Comparison of ENCODE assay signal across 17 cellular contexts in the genomic region with DNA sequence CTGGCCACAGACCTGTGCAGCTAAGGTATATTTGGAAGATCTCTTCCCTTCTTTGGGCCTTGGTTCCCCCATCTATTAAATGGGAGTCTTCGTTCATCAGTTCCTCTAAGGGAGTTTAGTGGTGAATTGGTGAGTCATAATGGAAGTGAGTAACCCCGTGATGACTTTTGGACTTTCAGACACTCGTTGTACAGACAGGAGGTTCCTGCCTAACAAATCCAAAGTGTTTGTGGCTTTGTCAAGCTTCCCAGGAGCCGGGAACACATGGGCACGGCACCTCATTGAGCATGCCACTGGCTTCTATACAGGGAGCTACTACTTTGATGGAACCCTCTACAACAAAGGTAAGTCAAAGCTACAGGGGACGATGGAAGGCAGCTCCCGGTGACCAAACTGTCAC. TPM values are rescaled to one million over a fixed set of nuclear protein-coding genes. Genes with fewer than 3 reads are reported as not detected.
A peak's percentile ranks its signal among the peaks of the same experiment; 100 is the strongest.
DNase-seq lines count a peak whose midpoint lies in the region; ATAC-seq and TF ChIP-seq lines count a peak whose summit lies in the region.
"Had no signal": no experiment of that assay in that cellular context is flagged by ENCODE, and none has a peak within 500 bp of the region (broad histone marks: within the 10 kb centered on the region; RNA-seq: fewer than 3 reads in every experiment).

No MANE protein-coding gene starts in this region.

- in situ Hi-C loops in ACHN (cut with HindIII; ENCODE audit: low pct_ligation_motif_present, low pct_unique_long_range_greater_than_20kb, low sequenced_read_pairs), result no loop called here

- CTCF ChIA-PET in RWPE1 (lab: Yijun Ruan, JAX), result no interaction called here

- H3K27ac ChIP-seq in RWPE1, result no peak overlapping the region
- H3K27ac ChIP-seq: neutrophil, tibial nerve had no signal

- DNase-seq in ACHN (peak; percentile 56), GM19240 (ENCODE audit: insufficient read length, low spot score) (peak; percentile 28), RWPE1 (ENCODE audit: low spot score) (peak; percentile 48), kidney tubule cell (ENCODE audit: low spot score) (peak; percentile 69), NCI-H510A (lab: John Stamatoyannopoulos, UW) (no peak), NCI-H510A treated with DMSO at 0.1 percent for 48 hours (lab: John Stamatoyannopoulos, UW) (no peak), mucosa of gallbladder (ENCODE audit: low spot score) (no peak)
- DNase-seq: activated CD8-positive, alpha-beta memory T cell treated with anti-CD3 and anti-CD28 coated beads, Interleukin-2, amount 10 ng/mL, durations not matched to agents 7 days and 5 days; activated naive CD8-positive, alpha-beta T cell treated with anti-CD3 and anti-CD28 coated beads for 36 hours; hippocampal formation; Kasumi-1; stimulated activated CD4-positive, alpha-beta T cell treated with anti-CD3 and anti-CD28 coated beads, Interleukin-12 subunit alpha, Interleukin-12 subunit beta, amount 100 ng/mL, for 4 hours had no signal

- TF ChIP-seq CTCF in RWPE1 (conservative IDR thresholded peaks at IDR 0.05; ENCODE audit: low read depth), result no peak

- POLR2A ChIA-PET in RWPE1 (lab: Yijun Ruan, JAX; ENCODE audit: low non-redundant PET), result no interaction called here

- ATAC-seq in GM18867 (IDR thresholded peaks at IDR 0.05; ENCODE audit: unreplicated experiment), result no peak
- ATAC-seq: activated CD8-positive, alpha-beta memory T cell treated with anti-CD3 and anti-CD28 coated beads, Interleukin-2, amount 10 ng/mL, durations not matched to agents 7 days and 5 days; esophagus mucosa; WTC11 had no signal

RNA-seq across cellular contexts. Expression of gene WSCD1, which starts 40.4 kb away (rescaled TPM):
- 2.6 TPM for total RNA-seq in mucosa of gallbladder

Comparison
In these comparisons a context has a peak if more than half of its experiments do, and no peak if none do; other contexts are left out.
1. DNase-seq: peak in ACHN (single experiment), GM19240 (single experiment), RWPE1 (single experiment) and kidney tubule cell (single experiment); none in NCI-H510A (single experiment), NCI-H510A treated with DMSO at 0.1 percent for 48 hours (single experiment) and mucosa of gallbladder (single experiment).